Comparison of ENCODE assay signal across 30 cellular contexts in genomic region chr21:41149199-41149598, GRCh38.
"Had no signal": no experiment of that assay in that cellular context is flagged by ENCODE, and none has a peak within 500 bp of the region (broad histone marks: within the 10 kb centered on the region; RNA-seq: fewer than 3 reads in every experiment).

No MANE protein-coding gene starts in this region.

- H3K27ac ChIP-seq: Peyer's patch, SJSA1 had no signal

- H3K4me1 Mint-ChIP-seq: activated CD4-positive, alpha-beta T cell treated with anti-CD3 and anti-CD28 coated beads for 36 hours; activated naive CD8-positive, alpha-beta T cell treated with anti-CD3 and anti-CD28 coated beads, Interleukin-2, amount 50 U/mL, for 24 hours had no signal

- ATAC-seq: activated CD4-positive, alpha-beta T cell treated with anti-CD3 and anti-CD28 coated beads for 36 hours; activated naive CD4-positive, alpha-beta T cell treated with anti-CD3 and anti-CD28 coated beads, Interleukin-2, amount 50 U/mL, for 72 hours; activated naive CD8-positive, alpha-beta T cell treated with anti-CD3 and anti-CD28 coated beads, Interleukin-2, amount 50 U/mL, for 24 hours; activated T-cell treated with anti-CD3 and anti-CD28 coated beads, Interleukin-2, amount 50 U/mL, for 4 hours; PC-3 had no signal

- H3K27ac Mint-ChIP-seq: activated CD4-positive, alpha-beta memory T cell treated with anti-CD3 and anti-CD28 coated beads for 36 hours; activated CD4-positive, alpha-beta T cell treated with anti-CD3 and anti-CD28 coated beads for 36 hours; activated naive CD4-positive, alpha-beta T cell treated with anti-CD3 and anti-CD28 coated beads for 36 hours; activated naive CD4-positive, alpha-beta T cell treated with anti-CD3 and anti-CD28 coated beads, Interleukin-2, amount 50 U/mL, for 72 hours; activated naive CD8-positive, alpha-beta T cell treated with anti-CD3 and anti-CD28 coated beads, Interleukin-2, amount 50 U/mL, for 24 hours; activated T-helper 1 cell treated with anti-CD3 and anti-CD28 coated beads, Interleukin-12 subunit alpha, Interleukin-12 subunit beta, Interleukin-2, Interleukin-4 antibody, amounts not matched to agents 30 ng/mL and 10 ng/mL and 1 ng/mL, durations not matched to agents 14 hours and 24 hours and 36 hours; brain; T-helper 1 cell treated with Interleukin-12 subunit alpha and Interleukin-12 subunit beta and Interleukin-4 antibody, amounts not matched to agents 30 μg/mL and 1 μg/mL, for 36 hours; T-helper 2 cell treated with Interferon-gamma antibody and Interleukin-4, amounts not matched to agents 5 μg/mL and 100 μg/mL, for 36 hours had no signal

- H3K4me3 Mint-ChIP-seq: activated CD4-positive, alpha-beta memory T cell treated with anti-CD3 and anti-CD28 coated beads for 36 hours; activated CD4-positive, alpha-beta T cell treated with anti-CD3 and anti-CD28 coated beads for 36 hours; activated naive CD4-positive, alpha-beta T cell treated with anti-CD3 and anti-CD28 coated beads for 36 hours; activated naive CD8-positive, alpha-beta T cell treated with anti-CD3 and anti-CD28 coated beads, Interleukin-2, amount 50 U/mL, for 24 hours; activated T-cell treated with anti-CD3 and anti-CD28 coated beads, Interleukin-2, amount 50 U/mL, for 4 hours; activated T-helper 1 cell treated with anti-CD3 and anti-CD28 coated beads, Interleukin-12 subunit alpha, Interleukin-12 subunit beta, Interleukin-2, Interleukin-4 antibody, amounts not matched to agents 30 ng/mL and 10 ng/mL and 1 ng/mL, durations not matched to agents 14 hours and 24 hours and 36 hours; brain; T-helper 1 cell treated with Interleukin-12 subunit alpha and Interleukin-12 subunit beta and Interleukin-4 antibody, amounts not matched to agents 30 μg/mL and 1 μg/mL, for 36 hours; T-helper 2 cell treated with Interferon-gamma antibody and Interleukin-4, amounts not matched to agents 5 μg/mL and 100 μg/mL, for 36 hours had no signal

- H3K36me3 ChIP-seq: Peyer's patch, SJSA1 had no signal

- H3K36me3 Mint-ChIP-seq: activated CD4-positive, alpha-beta memory T cell treated with anti-CD3 and anti-CD28 coated beads for 36 hours; activated naive CD4-positive, alpha-beta T cell treated with anti-CD3 and anti-CD28 coated beads, Interleukin-2, amount 50 U/mL, for 72 hours; brain had no signal

- DNase-seq: activated CD4-positive, alpha-beta memory T cell treated with anti-CD3 and anti-CD28 coated beads for 36 hours; activated CD4-positive, alpha-beta T cell treated with anti-CD3 and anti-CD28 coated beads for 36 hours; activated CD4-positive, alpha-beta T cell treated with anti-CD3 and anti-CD28 coated beads, Interleukin-2, amount 50 U/mL, for 1 hour; activated CD8-positive, alpha-beta memory T cell treated with anti-CD3 and anti-CD28 coated beads, Interleukin-2, amount 50 U/mL, for 4 hours; activated gamma-delta T cell treated with Interleukin-2 at 50 U/mL for 16 hours; activated naive CD4-positive, alpha-beta T cell treated with anti-CD3 and anti-CD28 coated beads for 36 hours; activated naive CD8-positive, alpha-beta T cell treated with anti-CD3 and anti-CD28 coated beads, Interleukin-2, amount 50 U/mL, for 24 hours; activated T-cell treated with anti-CD3 and anti-CD28 coated beads for 4 hours; activated T-cell treated with anti-CD3 and anti-CD28 coated beads, Interleukin-2, amount 50 U/mL, for 4 hours; anterior cingulate cortex; central memory CD4-positive, alpha-beta T cell; Karpas-422; NCI-H1105; NCI-H1417 treated with DMSO at 0.1 percent for 48 hours; NCI-H187 treated with DMSO at 0.1 percent for 48 hours; NCI-H2081; NCI-H345; NCI-H524 treated with DMSO at 0.1 percent for 48 hours; PC-3; Peyer's patch; RPMI8226; SHP77 treated with DMSO at 0.1 percent for 48 hours; SK-N-SH had no signal

- H3K9ac ChIP-seq: SK-N-SH had no signal

- H3K27me3 ChIP-seq: Peyer's patch, SJSA1 had no signal

- FAIRE-seq: TTC549 had no signal

- H3K4me3 ChIP-seq: Peyer's patch, SJSA1 had no signal

- H3K4me1 ChIP-seq: SJSA1 had no signal

- H3K9me3 Mint-ChIP-seq: activated CD4-positive, alpha-beta memory T cell treated with anti-CD3 and anti-CD28 coated beads for 36 hours; activated naive CD4-positive, alpha-beta T cell treated with anti-CD3 and anti-CD28 coated beads for 36 hours; activated naive CD4-positive, alpha-beta T cell treated with anti-CD3 and anti-CD28 coated beads, Interleukin-2, amount 50 U/mL, for 72 hours; activated naive CD8-positive, alpha-beta T cell treated with anti-CD3 and anti-CD28 coated beads, Interleukin-2, amount 50 U/mL, for 24 hours; activated T-cell treated with anti-CD3 and anti-CD28 coated beads, Interleukin-2, amount 50 U/mL, for 4 hours; T-helper 2 cell treated with Interferon-gamma antibody and Interleukin-4, amounts not matched to agents 5 μg/mL and 100 μg/mL, for 36 hours had no signal

- H3K4me2 ChIP-seq: SK-N-SH had no signal

- H3K9me3 ChIP-seq: Peyer's patch, SJSA1, SK-N-SH had no signal
